ENCODE assay signal across 12 cellular contexts in genomic region chr3:189355115-189355480, GRCh38.
DNase-seq lines count a peak whose midpoint lies in the region; ATAC-seq and TF ChIP-seq lines count a peak whose summit lies in the region.
"Had no signal": no experiment of that assay in that cellular context is flagged by ENCODE, and none has a peak within 500 bp of the region (broad histone marks: within the 10 kb centered on the region; RNA-seq: fewer than 3 reads in every experiment).

No MANE protein-coding gene starts in this region.

- H3K9me3 Mint-ChIP-seq in stimulated activated naive CD8-positive, alpha-beta T cell treated with anti-CD3 and anti-CD28 coated beads, Interleukin-15, amount 100 ng/mL, for 72 hours: peaks cover 0 to 7% of the 10 kb centered on the region in 2 donors
- peaks cover 9% of the 10 kb centered on the region for H3K9me3 Mint-ChIP-seq in activated T-helper 2 cell treated with anti-CD3 and anti-CD28 coated beads, Interferon-gamma antibody, Interleukin-2, Interleukin-4, amounts not matched to agents 10 μg/mL and 5 μg/mL and 100 μg/mL, durations not matched to agents 14 hours and 24 hours and 36 hours
- H3K9me3 Mint-ChIP-seq: dendritic cell treated with granulocyte-macrophage colony-stimulating factor and Interleukin-4, amounts not matched to agents 40 ng/mL and 50 ng/mL, for 4 days had no signal

- no peaks in the 10 kb centered on the region for H3K27me3 Mint-ChIP-seq in stimulated activated naive CD8-positive, alpha-beta T cell treated with anti-CD3 and anti-CD28 coated beads, Interleukin-15, amount 100 ng/mL, for 72 hours
- no peaks in the 10 kb centered on the region for H3K27me3 Mint-ChIP-seq in activated T-helper 2 cell treated with anti-CD3 and anti-CD28 coated beads, Interferon-gamma antibody, Interleukin-2, Interleukin-4, amounts not matched to agents 10 μg/mL and 5 μg/mL and 100 μg/mL, durations not matched to agents 14 hours and 24 hours and 36 hours (ENCODE audit: low read depth)
- H3K27me3 Mint-ChIP-seq: dendritic cell treated with granulocyte-macrophage colony-stimulating factor and Interleukin-4, amounts not matched to agents 40 ng/mL and 50 ng/mL, for 4 days had no signal

- no peaks in the 10 kb centered on the region for H3K27me3 ChIP-seq in muscle layer of duodenum (ENCODE audit: low read depth, low read length)
- no peaks in the 10 kb centered on the region for H3K27me3 ChIP-seq in uterus

- H3K27ac Mint-ChIP-seq in stimulated activated naive CD8-positive, alpha-beta T cell treated with anti-CD3 and anti-CD28 coated beads, Interleukin-15, amount 100 ng/mL, for 72 hours: peak overlapping the region; percentile 58 to 74
- peak overlapping the region; percentile 83 for H3K27ac Mint-ChIP-seq in activated T-helper 2 cell treated with anti-CD3 and anti-CD28 coated beads, Interferon-gamma antibody, Interleukin-2, Interleukin-4, amounts not matched to agents 10 μg/mL and 5 μg/mL and 100 μg/mL, durations not matched to agents 14 hours and 24 hours and 36 hours
- H3K27ac Mint-ChIP-seq: dendritic cell treated with granulocyte-macrophage colony-stimulating factor and Interleukin-4, amounts not matched to agents 40 ng/mL and 50 ng/mL, for 4 days; HFFc6 had no signal

- TF ChIP-seq CTCF in uterus (IDR thresholded peaks at IDR 0.05): no peak

- H3K4me3 ChIP-seq in muscle layer of duodenum (ENCODE audit: low read depth in 1 of 2, low read length in 2 of 2) (no peak overlapping the region), uterus (no peak overlapping the region)

- H3K4me1 ChIP-seq in muscle layer of duodenum (ENCODE audit: control insufficient read depth in 1 of 2, insufficient read depth in 2 of 2, low read length in 2 of 2) (no peaks in the 10 kb centered on the region), uterus (peaks cover 0 to 10% of the 10 kb centered on the region in 2 donors)

- TF ChIP-seq POLR2A in uterus (IDR thresholded peaks at IDR 0.05): no peak

- intact Hi-C loops in activated T-helper 2 cell treated with anti-CD3 and anti-CD28 coated beads, Interferon-gamma antibody, Interleukin-2, Interleukin-4, amounts not matched to agents 10 μg/mL and 5 μg/mL and 100 μg/mL, durations not matched to agents 14 hours and 24 hours and 36 hours (cut with micrococcal nuclease): loop anchor here (2.0 kb wide), 1 partner anchor 24 kb away; no protein-coding TSS in a partner anchor
- intact Hi-C loops in uterus (cut with DNase I; ENCODE audit: low total_unique reads): no loop called here

- peaks cover 23% of the 10 kb centered on the region for H3K36me3 Mint-ChIP-seq in activated T-helper 2 cell treated with anti-CD3 and anti-CD28 coated beads, Interferon-gamma antibody, Interleukin-2, Interleukin-4, amounts not matched to agents 10 μg/mL and 5 μg/mL and 100 μg/mL, durations not matched to agents 14 hours and 24 hours and 36 hours (ENCODE audit: low read depth)

- peak overlapping the region; percentile 33 for H3K27ac ChIP-seq in muscle layer of duodenum (ENCODE audit: low read length)
- H3K27ac ChIP-seq in uterus: peak overlapping the region in 1 of 2 donors; percentile 43

- no peaks in the 10 kb centered on the region for H3K9me3 ChIP-seq in muscle layer of duodenum (ENCODE audit: control insufficient read depth in 1 of 2, low read length in 2 of 2)
- H3K9me3 ChIP-seq in uterus: no peaks in the 10 kb centered on the region

- H3K4me1 Mint-ChIP-seq in stimulated activated naive CD8-positive, alpha-beta T cell treated with anti-CD3 and anti-CD28 coated beads, Interleukin-15, amount 100 ng/mL, for 72 hours: peaks cover 13% of the 10 kb centered on the region
- peaks cover 35% of the 10 kb centered on the region for H3K4me1 Mint-ChIP-seq in activated T-helper 2 cell treated with anti-CD3 and anti-CD28 coated beads, Interferon-gamma antibody, Interleukin-2, Interleukin-4, amounts not matched to agents 10 μg/mL and 5 μg/mL and 100 μg/mL, durations not matched to agents 14 hours and 24 hours and 36 hours (ENCODE audit: low read depth)

- no peak for DNase-seq in stimulated activated naive CD8-positive, alpha-beta T cell treated with anti-CD3 and anti-CD28 coated beads, Interleukin-15, amount 100 ng/mL, for 72 hours
- no peak for DNase-seq in stimulated activated naive CD8-positive, alpha-beta T cell treated with anti-CD3 and anti-CD28 coated beads, Interleukin-15, Interleukin-2, amounts not matched to agents 100 U/mL and 50 U/mL, for 24 hours
- no peak for DNase-seq in activated T-helper 2 cell treated with anti-CD3 and anti-CD28 coated beads, Interferon-gamma antibody, Interleukin-2, Interleukin-4, amounts not matched to agents 10 μg/mL and 5 μg/mL and 100 μg/mL, durations not matched to agents 14 hours and 24 hours and 36 hours (ENCODE audit: low spot score)
- DNase-seq in uterus: no peak
- DNase-seq in DMS114 treated with DMSO at 0.1 percent for 48 hours (lab: John Stamatoyannopoulos, UW; ENCODE audit: unreplicated experiment): no peak
- no peak for DNase-seq in NCI-H187 (lab: John Stamatoyannopoulos, UW)
- DNase-seq: HFFc6; NCI-H1930; stimulated activated CD4-positive, alpha-beta T cell treated with anti-CD3 and anti-CD28 coated beads, Interleukin-12 subunit alpha, Interleukin-12 subunit beta, amount 100 ng/mL, for 4 hours had no signal

- H3K36me3 ChIP-seq in muscle layer of duodenum (ENCODE audit: control insufficient read depth in 1 of 2, insufficient read depth in 2 of 2, low read length in 2 of 2) (no peaks in the 10 kb centered on the region), uterus (no peaks in the 10 kb centered on the region)

- no peak overlapping the region for H3K4me3 Mint-ChIP-seq in stimulated activated naive CD8-positive, alpha-beta T cell treated with anti-CD3 and anti-CD28 coated beads, Interleukin-15, amount 100 ng/mL, for 72 hours
- no peak overlapping the region for H3K4me3 Mint-ChIP-seq in activated T-helper 2 cell treated with anti-CD3 and anti-CD28 coated beads, Interferon-gamma antibody, Interleukin-2, Interleukin-4, amounts not matched to agents 10 μg/mL and 5 μg/mL and 100 μg/mL, durations not matched to agents 14 hours and 24 hours and 36 hours (ENCODE audit: low read depth)
- H3K4me3 Mint-ChIP-seq: dendritic cell treated with granulocyte-macrophage colony-stimulating factor and Interleukin-4, amounts not matched to agents 40 ng/mL and 50 ng/mL, for 4 days; HFFc6 had no signal

- ATAC-seq in stimulated activated naive CD8-positive, alpha-beta T cell treated with anti-CD3 and anti-CD28 coated beads, Interleukin-15, amount 100 ng/mL, for 72 hours: no peak
- ATAC-seq in stimulated activated naive CD8-positive, alpha-beta T cell treated with anti-CD3 and anti-CD28 coated beads, Interleukin-15, Interleukin-2, amounts not matched to agents 100 U/mL and 50 U/mL, for 24 hours: no peak
- ATAC-seq in GM19324 (IDR thresholded peaks at IDR 0.05; ENCODE audit: low FRiP score, unreplicated experiment): no peak
